15 cellular contexts compared by ENCODE assay signal in the genomic region with DNA sequence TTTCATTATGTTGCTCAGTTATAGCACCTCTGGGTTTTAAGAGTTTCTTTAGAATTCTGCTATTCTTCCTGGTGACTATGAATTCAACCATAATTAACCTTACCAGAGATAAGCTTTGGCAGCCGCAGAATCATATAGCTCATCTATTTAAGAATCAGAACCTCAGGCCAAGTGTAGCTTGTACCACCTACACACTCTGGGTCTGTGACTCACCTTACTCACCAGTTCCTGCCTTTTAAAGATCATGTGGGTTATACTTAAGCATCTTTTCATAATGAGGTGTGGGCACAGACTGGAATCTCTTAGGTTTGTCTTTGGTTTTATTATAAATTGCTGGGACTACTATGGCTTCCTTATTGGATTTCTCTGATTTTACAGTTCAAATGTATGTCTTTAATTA. TPM values are rescaled to one million over a fixed set of nuclear protein-coding genes. Genes with fewer than 3 reads are reported as not detected.
DNase-seq lines count a peak whose midpoint lies in the region; ATAC-seq and TF ChIP-seq lines count a peak whose summit lies in the region.
"Had no signal": no experiment of that assay in that cellular context is flagged by ENCODE, and none has a peak within 500 bp of the region (broad histone marks: within the 10 kb centered on the region; RNA-seq: fewer than 3 reads in every experiment).

No MANE protein-coding gene starts in this region.

- H4K20me1 ChIP-seq in GM23248 (ENCODE audit: insufficient read depth): no peaks in the 10 kb centered on the region

- H3K4me3 ChIP-seq in GM23248 (no peak overlapping the region), testis (no peak overlapping the region)
- H3K4me3 ChIP-seq: mucosa of descending colon, sigmoid colon, SJSA1 had no signal

- peak; percentile 90 for ATAC-seq in activated CD8-positive, alpha-beta T cell treated with anti-CD3 and anti-CD28 coated beads for 36 hours
- no peak for ATAC-seq in HG02571 (IDR thresholded peaks at IDR 0.05; ENCODE audit: unreplicated experiment)
- ATAC-seq: mucosa of descending colon had no signal

- peak overlapping the region; percentile 68 for H3K27ac Mint-ChIP-seq in activated CD8-positive, alpha-beta T cell treated with anti-CD3 and anti-CD28 coated beads for 36 hours

- no peaks in the 10 kb centered on the region for H3K79me2 ChIP-seq in GM23248 (ENCODE audit: insufficient read depth)

- H3K27me3 ChIP-seq in GM23248 (replicated peaks; ENCODE audit: insufficient read depth) (no peaks in the 10 kb centered on the region), testis (no peaks in the 10 kb centered on the region)
- H3K27me3 ChIP-seq: sigmoid colon, SJSA1 had no signal

- TF ChIP-seq POLR2A in testis (IDR thresholded peaks at IDR 0.05): no peak

- H3K4me1 Mint-ChIP-seq in activated CD8-positive, alpha-beta T cell treated with anti-CD3 and anti-CD28 coated beads for 36 hours (ENCODE audit: low read depth): peaks cover 34% of the 10 kb centered on the region

- H3K4me1 ChIP-seq in GM23248 (ENCODE audit: insufficient read depth): peaks cover 45% of the 10 kb centered on the region
- H3K4me1 ChIP-seq in testis: no peaks in the 10 kb centered on the region
- H3K4me1 ChIP-seq: sigmoid colon had no signal

- POLR2A ChIA-PET in activated CD8-positive, alpha-beta T cell treated with anti-CD3 and anti-CD28 coated beads for 36 hours (lab: Charles Lee): interaction anchor here (0.6 to 1.6 kb wide), 7 partner anchors 18 to 213 kb away, joined by 3 to 7 read pairs (median 4); no protein-coding TSS in a partner anchor

- H3K36me3 ChIP-seq in GM23248 (ENCODE audit: low read depth) (0 out of 2 replicates have a peak, but pooled peaks cover under 1% of the 10 kb centered on the region), testis (ENCODE audit: low read depth, missing control alignments) (no peaks in the 10 kb centered on the region)
- H3K36me3 ChIP-seq: sigmoid colon had no signal

- H3K4me2 ChIP-seq in GM23248 (ENCODE audit: unreplicated experiment): peak overlapping the region; percentile 40

- no peak overlapping the region for H3K4me3 Mint-ChIP-seq in activated CD8-positive, alpha-beta T cell treated with anti-CD3 and anti-CD28 coated beads for 36 hours

- H3F3A ChIP-seq in GM23248 (ENCODE audit: insufficient read depth): peaks cover 57% of the 10 kb centered on the region

- in situ Hi-C loops in GM23248 (cut with MboI): no loop called here

- intact Hi-C loops in activated CD8-positive, alpha-beta T cell treated with anti-CD3 and anti-CD28 coated beads for 36 hours (cut with micrococcal nuclease): no loop called here
- intact Hi-C loops in testis (cut with DNase I; ENCODE audit: low total_unique reads): no loop called here

- H3K9ac ChIP-seq in GM23248: no peak overlapping the region

- DNase-seq in AG20443 (ENCODE audit: low spot score) (peak; percentile 12), GM23248 (peak; percentile 86), glomerular visceral epithelial cell (ENCODE audit: extremely low spot score) (peak; percentile 55), NCI-H146 treated with DMSO at 0.1 percent for 48 hours (lab: John Stamatoyannopoulos, UW; ENCODE audit: unreplicated experiment) (no peak), CD1c-positive myeloid dendritic cell (ENCODE audit: extremely low spot score) (no peak), testis (no peak)
- peak; percentile 78 for DNase-seq in activated CD8-positive, alpha-beta T cell treated with anti-CD3 and anti-CD28 coated beads for 36 hours
- DNase-seq: erythroblast, mucosa of descending colon, NCI-H1048, NCI-H510A treated with DMSO at 0.1 percent for 48 hours, sigmoid colon had no signal

- H3K27me3 Mint-ChIP-seq in activated CD8-positive, alpha-beta T cell treated with anti-CD3 and anti-CD28 coated beads for 36 hours: no peaks in the 10 kb centered on the region

- H2AFZ ChIP-seq in GM23248: no peak overlapping the region

- no peak for TF ChIP-seq CTCF in activated CD8-positive, alpha-beta T cell treated with anti-CD3 and anti-CD28 coated beads for 36 hours (IDR thresholded peaks at IDR 0.05)
- TF ChIP-seq CTCF in testis (IDR thresholded peaks at IDR 0.05): no peak

- H3K9me2 ChIP-seq in GM23248 (ENCODE audit: insufficient read depth): no peaks in the 10 kb centered on the region

- WGBS in GM23248 (ENCODE audit: low coverage in 1 of 2, low lambda C conversion rate in 2 of 2, missing lambda C conversion rate in 2 of 2), 2 experiments: 0 to 7% methylated on average over 1 of the region's 1 CpG
- 88 to 91% methylated on average over 1 of the region's 1 CpG for WGBS in testis, 2 donors

- H3K9me3 Mint-ChIP-seq in activated CD8-positive, alpha-beta T cell treated with anti-CD3 and anti-CD28 coated beads for 36 hours: no peaks in the 10 kb centered on the region

- H3K27ac ChIP-seq in GM23248: peak overlapping the region; percentile 30; the same call in 1 of the 2 replicates
- H3K27ac ChIP-seq in testis: no peak overlapping the region
- H3K27ac ChIP-seq: HL-60, sigmoid colon, SJSA1 had no signal

- H3K36me3 Mint-ChIP-seq in activated CD8-positive, alpha-beta T cell treated with anti-CD3 and anti-CD28 coated beads for 36 hours (ENCODE audit: low read depth): peaks cover 10% of the 10 kb centered on the region

- no peaks in the 10 kb centered on the region for H3K9me3 ChIP-seq in GM23248 (ENCODE audit: low read depth)
- no peaks in the 10 kb centered on the region for H3K9me3 ChIP-seq in testis
- H3K9me3 ChIP-seq: mucosa of descending colon, sigmoid colon, SJSA1 had no signal

- CTCF ChIA-PET in activated CD8-positive, alpha-beta T cell treated with anti-CD3 and anti-CD28 coated beads for 36 hours (lab: Charles Lee): interaction anchor here (1.0 to 2.0 kb wide), 7 partner anchors 17 to 937 kb away, joined by 3 to 13 read pairs (median 3); no protein-coding TSS in a partner anchor

RNA-seq across cellular contexts. Expression of a gene that starts 21.9 kb away (rescaled TPM):
- total RNA-seq in GM23248 (2014; rRNA removed; shearing (Covaris generic)): 155 TPM in 2 replicates
- polyA plus RNA-seq in GM23248 (2016; fragmentation: Nextera tagmentation; extraction: Ambion mirVana) (37.0 and 41.8 TPM in 2 replicates), testis (ENCODE audit: insufficient read depth, low read depth, low replicate concordance) (179 TPM)
- 100 to 1,000 TPM; 211 to 212 TPM for total RNA-seq in activated CD8-positive, alpha-beta T cell treated with anti-CD3 and anti-CD28 coated beads for 36 hours
- total RNA-seq in testis: 100 to 1,000 TPM; 104 to 135 TPM

Comparison
In these comparisons a context has a peak if more than half of its experiments do, and no peak if none do; other contexts are left out.
1. DNase-seq: peak in AG20443 (single experiment), GM23248 (single experiment), activated CD8-positive, alpha-beta T cell treated with anti-CD3 and anti-CD28 coated beads for 36 hours (single experiment) and glomerular visceral epithelial cell (single experiment); none in NCI-H146 treated with DMSO at 0.1 percent for 48 hours (single experiment), CD1c-positive myeloid dendritic cell (single experiment) and testis (single experiment).